ENCODE assay signal across 13 cellular contexts in genomic region chr12:117686210-117686609, GRCh38.
DNase-seq lines count a peak whose midpoint lies in the region; ATAC-seq, FAIRE-seq and TF ChIP-seq lines count a peak whose summit lies in the region.
"Had no signal": no experiment of that assay in that cellular context is flagged by ENCODE, and none has a peak within 500 bp of the region (broad histone marks: within the 10 kb centered on the region; RNA-seq: fewer than 3 reads in every experiment).

No MANE protein-coding gene starts in this region.

- TF ChIP-seq CTCF in HEK293 (tag by site-specific recombination; IDR thresholded peaks at IDR 0.05) (no peak), K562 (IDR thresholded peaks at IDR 0.05 in 2 of 3, conservative IDR thresholded peaks at IDR 0.05 in 1 of 3; ENCODE audit: insufficient read depth in 2 of 3, low read depth in 1 of 3, low read length in 3 of 3) (no peak), suprapubic skin (IDR thresholded peaks at IDR 0.05) (no peak)

- no TSS peak for BruUV-seq in K562 (replicated peaks; lab: Mats Ljungman, UMichigan)

- no peaks in the 10 kb centered on the region for H3K9me1 ChIP-seq in K562 (ENCODE audit: control insufficient read depth, insufficient read depth, low read length)

- intact Hi-C loops in K562 (cut with micrococcal nuclease), result loop anchor here (10.0 kb wide), 1 partner anchor 471 kb away; no protein-coding TSS in a partner anchor

- H3K4me3 ChIP-seq in HEK293 (ENCODE audit: low read depth, low read length) (no peak overlapping the region), K562 (no peak overlapping the region), mesenchymal stem cell (ENCODE audit: insufficient read depth in 1 of 2, low read depth in 1 of 2, low read length in 2 of 2) (peak overlapping the region in 1 of 2 experiments; percentile 59), suprapubic skin (no peak overlapping the region)
- H3K4me3 ChIP-seq: BLaER1 treated with 17β-estradiol and CSF1 and Interleukin-3, amounts not matched to agents 10 nM and 100 nM had no signal

- H3K4me1 ChIP-seq in HEK293 (ENCODE audit: control insufficient read depth, insufficient read depth, low read length), result peaks cover 16% of the 10 kb centered on the region
- H3K4me1 ChIP-seq in K562 (replicated peaks in 1 of 2; ENCODE audit: control insufficient read depth in 2 of 2, insufficient read depth in 2 of 2, low read length in 2 of 2), result no peaks in the 10 kb centered on the region; a peak in 1 of 5 replicates
- peaks cover 16% of the 10 kb centered on the region for H3K4me1 ChIP-seq in mesenchymal stem cell (ENCODE audit: control insufficient read depth, insufficient read depth, low read depth, low read length)
- peaks cover 22% of the 10 kb centered on the region for H3K4me1 ChIP-seq in suprapubic skin

- peak overlapping the region; percentile 88 for H2BK120ac ChIP-seq in mesenchymal stem cell (ENCODE audit: low read depth, low read length)

- no peaks in the 10 kb centered on the region for H3K79me2 ChIP-seq in K562 (ENCODE audit: control insufficient read depth, insufficient read depth, low read length)

- H3K79me1 ChIP-seq in mesenchymal stem cell (replicated peaks; ENCODE audit: low read length, poor library complexity, severe bottlenecking), result no peaks in the 10 kb centered on the region

- peak overlapping the region; percentile 80 for H2BK5ac ChIP-seq in mesenchymal stem cell (ENCODE audit: low read depth, low read length, poor library complexity, severe bottlenecking)

- H2BK12ac ChIP-seq in mesenchymal stem cell (ENCODE audit: low read length in 2 of 2), result peak overlapping the region in 1 of 2 experiments; percentile 49

- H4K20me1 ChIP-seq in K562 (replicated peaks; ENCODE audit: control insufficient read depth, insufficient read depth, low read length), result no peaks in the 10 kb centered on the region
- H4K20me1 ChIP-seq: BLaER1 treated with 17β-estradiol and CSF1 and Interleukin-3, amounts not matched to agents 10 nM and 100 nM had no signal

- in situ Hi-C loops in K562 (cut with MboI), result no loop called here

- no peak overlapping the region for H2BK15ac ChIP-seq in mesenchymal stem cell (ENCODE audit: low read depth, poor library complexity, severe bottlenecking)

- H3K9me3 ChIP-seq in HEK293 (ENCODE audit: control insufficient read depth, insufficient read depth, low read depth, low read length) (no peaks in the 10 kb centered on the region), K562 (replicated peaks; ENCODE audit: control insufficient read depth, insufficient read depth, low read depth, low read length) (no peaks in the 10 kb centered on the region), mesenchymal stem cell (ENCODE audit: control insufficient read depth, low read length) (no peaks in the 10 kb centered on the region), suprapubic skin (no peaks in the 10 kb centered on the region)
- H3K9me3 ChIP-seq: BLaER1 treated with 17β-estradiol and CSF1 and Interleukin-3, amounts not matched to agents 10 nM and 100 nM had no signal

- no peak for FAIRE-seq in K562 (lab: Jason Lieb, UNC)

- peak overlapping the region; percentile 73 for H4K91ac ChIP-seq in mesenchymal stem cell (ENCODE audit: low read length)

- no peak for ATAC-seq in K562

- H3K14ac ChIP-seq in mesenchymal stem cell (ENCODE audit: low read length in 2 of 2), result no peak overlapping the region

- H3K9ac ChIP-seq in K562 (ENCODE audit: insufficient read depth in 1 of 2, low read depth in 2 of 2, low read length in 2 of 2), result no peak overlapping the region
- peak overlapping the region; percentile 65 for H3K9ac ChIP-seq in mesenchymal stem cell (ENCODE audit: low read length)
- H3K9ac ChIP-seq: BLaER1 treated with 17β-estradiol and CSF1 and Interleukin-3, amounts not matched to agents 10 nM and 100 nM had no signal

- no peak overlapping the region for H3K27ac ChIP-seq in HEK293 (ENCODE audit: extremely low read depth, low read depth, low read length)
- no peak overlapping the region for H3K27ac ChIP-seq in K562 (ENCODE audit: extremely low read depth, low read depth, low read length)
- peak overlapping the region; percentile 95 for H3K27ac ChIP-seq in mesenchymal stem cell (ENCODE audit: low read length, poor library complexity, severe bottlenecking)
- peak overlapping the region; percentile 63 for H3K27ac ChIP-seq in suprapubic skin

- TF ChIP-seq RAD21 in K562 (CRISPR knock-in tag; conservative IDR thresholded peaks at IDR 0.05 in 1 of 2, IDR thresholded peaks at IDR 0.05 in 1 of 2), result no peak

- TF ChIP-seq EP300 in K562 (IDR thresholded peaks at IDR 0.05; ENCODE audit: low read length) (no peak), suprapubic skin (IDR thresholded peaks at IDR 0.05) (no peak)

- DNase-seq in K562 (ENCODE audit: extremely low read depth in 1 of 4, low spot score in 3 of 4), result no peak
- DNase-seq in mesenchymal stem cell, result peak; percentile 20
- no peak for DNase-seq in suprapubic skin (ENCODE audit: low spot score in 2 of 2)
- DNase-seq in NCI-H2029 (lab: John Stamatoyannopoulos, UW), result no peak
- DNase-seq in NCI-H748 (lab: John Stamatoyannopoulos, UW; ENCODE audit: unreplicated experiment), result no peak
- DNase-seq in A172 (ENCODE audit: low spot score), result no peak
- DNase-seq: DMS 273 treated with DMSO at 0.1 percent for 48 hours; NCI-H2107; NCI-H345; NCI-H526 treated with DMSO at 0.1 percent for 48 hours; NK-92 treated with Interleukin-12 subunit alpha and Interleukin-12 subunit beta, amount 100 ng/mL, for 24 hours had no signal

- WGBS in K562 (ENCODE audit: insufficient coverage, low coverage, missing lambda C conversion rate), result 0% methylated on average over 1 of the region's 1 CpG
- WGBS in mesenchymal stem cell, result 87% methylated on average over 1 of the region's 1 CpG
- 82% methylated on average over 1 of the region's 1 CpG for WGBS in suprapubic skin

- peak overlapping the region; percentile 99 for H2AK5ac ChIP-seq in mesenchymal stem cell (ENCODE audit: low read length, severe bottlenecking)

- H3K23ac ChIP-seq in mesenchymal stem cell (ENCODE audit: low read length in 2 of 2), result no peak overlapping the region

- peak overlapping the region in 1 of 2 experiments; percentile 45 for H3K4ac ChIP-seq in mesenchymal stem cell (ENCODE audit: low read depth in 1 of 2, low read length in 2 of 2)

- H3K4me2 ChIP-seq in K562 (ENCODE audit: insufficient read depth, low read length) (no peak overlapping the region), mesenchymal stem cell (ENCODE audit: low read length, poor library complexity, severe bottlenecking) (no peak overlapping the region)

- CTCF ChIA-PET in HEK293 (lab: Yijun Ruan, JAX), result interaction anchor here (0.6 to 3.0 kb wide), 5 partner anchors 16 to 319 kb away, joined by 4 to 15 read pairs (median 5); no protein-coding TSS in a partner anchor
- CTCF ChIA-PET in K562 (lab: Yijun Ruan, JAX; ENCODE audit: low intra/inter-chr PET ratio), result no interaction called here

- peak overlapping the region; percentile 72 to 73 for H3K18ac ChIP-seq in mesenchymal stem cell (ENCODE audit: low read depth in 1 of 2, low read length in 2 of 2)

- POLR2A ChIA-PET in HEK293 (lab: Yijun Ruan, JAX) (interaction anchor here (0.7 kb wide), 1 partner anchor 14 kb away, joined by 3 read pairs; no protein-coding TSS in a partner anchor), K562 (lab: Yijun Ruan, JAX) (no interaction called here)

- TF ChIP-seq POLR2A in K562 (conservative IDR thresholded peaks at IDR 0.05) (no peak), suprapubic skin (IDR thresholded peaks at IDR 0.05) (no peak)

- H3K36me3 ChIP-seq in HEK293 (ENCODE audit: control insufficient read depth in 2 of 2, insufficient read depth in 1 of 2, low read length in 2 of 2) (no peaks in the 10 kb centered on the region), K562 (ENCODE audit: control insufficient read depth, insufficient read depth, low read length) (no peaks in the 10 kb centered on the region), mesenchymal stem cell (ENCODE audit: control insufficient read depth in 1 of 2, insufficient read depth in 2 of 2, low read depth in 1 of 2, low read length in 2 of 2) (no peaks in the 10 kb centered on the region), suprapubic skin (no peaks in the 10 kb centered on the region)
- H3K36me3 ChIP-seq: BLaER1 treated with 17β-estradiol and CSF1 and Interleukin-3, amounts not matched to agents 10 nM and 100 nM had no signal

- no peak overlapping the region for H2AFZ ChIP-seq in K562 (ENCODE audit: low read depth, low read length)
- no peak overlapping the region for H2AFZ ChIP-seq in mesenchymal stem cell (ENCODE audit: low read depth, low read length)

- H4K8ac ChIP-seq in mesenchymal stem cell (ENCODE audit: low read length), result peak overlapping the region; percentile 66

- H3K27me3 ChIP-seq in K562 (ENCODE audit: control insufficient read depth in 2 of 2, insufficient read depth in 2 of 2, low read length in 2 of 2) (peaks cover 0 to 11% of the 10 kb centered on the region in 2 experiments; a peak in 1 of 5 replicates), mesenchymal stem cell (ENCODE audit: control insufficient read depth in 1 of 2, insufficient read depth in 1 of 2, low read length in 2 of 2) (no peaks in the 10 kb centered on the region), suprapubic skin (peaks cover 5% of the 10 kb centered on the region)
- H3K27me3 ChIP-seq: BLaER1 treated with 17β-estradiol and CSF1 and Interleukin-3, amounts not matched to agents 10 nM and 100 nM had no signal

TF ChIP-seq in HEK293, 187 proteins besides CTCF, POLR2A, EP300 and RAD21:
- TF ChIP-seq ZNF146 (tag by site-specific recombination; IDR thresholded peaks at IDR 0.05), result no peak
- TF ChIP-seq ZNF768 (tag by site-specific recombination; IDR thresholded peaks at IDR 0.05), result peak; percentile 72; the same call in 1 of the 2 replicates
TF ChIP-seq in HEK293: peak in this region for 1.

TF ChIP-seq in K562, 482 proteins besides CTCF, POLR2A, EP300 and RAD21:
- TF ChIP-seq NRF1 (conservative IDR thresholded peaks at IDR 0.05 in 1 of 2, IDR thresholded peaks at IDR 0.05 in 1 of 2) (no peak), RBM25 (IDR thresholded peaks at IDR 0.05; ENCODE audit: low read depth, low read length, severe bottlenecking) (peak; percentile 47)
TF ChIP-seq in K562: peak in this region for 1.

Comparison
In these comparisons a context has a peak if more than half of its experiments do, and no peak if none do; other contexts are left out.
1. H3K27ac ChIP-seq: peak in mesenchymal stem cell (single experiment) and suprapubic skin (single experiment); none in HEK293 (single experiment) and K562 (single experiment).